1 cellular context compared by ENCODE assay signal in the genomic region with DNA sequence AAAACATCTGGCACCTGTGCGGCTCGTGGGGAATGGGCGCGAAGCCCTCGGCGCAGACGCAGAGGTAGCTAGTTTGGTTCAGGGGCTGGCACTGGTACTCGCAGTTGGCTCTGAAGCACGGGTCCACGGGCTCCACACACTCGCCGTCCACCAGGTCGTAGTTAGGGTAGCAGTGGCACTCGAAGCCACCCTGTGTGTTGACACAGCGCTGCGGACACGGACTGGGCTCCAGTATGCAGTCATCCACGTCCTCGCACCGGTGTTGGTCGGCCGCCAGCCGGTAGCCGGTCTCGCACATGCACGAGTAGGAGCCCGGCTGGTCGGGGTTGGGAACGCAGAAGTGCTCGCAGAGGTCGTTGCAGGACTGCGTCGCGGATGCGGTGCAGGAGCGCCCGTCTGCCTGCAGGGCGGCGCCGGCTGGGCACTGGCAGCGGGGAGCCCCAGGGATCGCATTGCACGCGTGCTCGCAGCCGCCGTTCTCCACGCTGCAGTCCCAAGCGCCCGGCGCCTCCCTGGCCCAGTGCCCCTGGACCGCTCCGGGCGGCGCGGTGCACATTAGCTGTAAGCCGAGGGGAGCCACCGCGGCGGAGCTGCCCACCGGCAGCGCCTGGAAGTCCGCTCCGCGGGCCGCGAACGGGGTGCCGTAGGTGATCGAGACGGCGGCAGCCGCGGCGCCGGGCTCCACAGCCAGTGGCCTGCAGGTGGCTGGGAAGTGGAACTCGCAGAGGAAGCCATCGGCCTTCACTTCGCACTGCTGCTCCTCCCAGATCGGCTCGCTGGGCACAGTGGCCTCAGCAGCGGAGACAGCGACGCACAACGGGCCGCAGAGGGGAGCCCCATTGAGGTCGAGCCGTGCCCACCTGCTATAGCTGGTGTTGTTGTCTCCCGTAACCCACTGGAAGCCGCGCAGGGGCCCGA.
TF ChIP-seq lines count a peak whose summit lies in the region.

No MANE protein-coding gene starts in this region.

TF ChIP-seq in GM12878, 131 proteins besides CTCF, POLR2A, EP300 and RAD21:
- TF ChIP-seq, protein P1, sequence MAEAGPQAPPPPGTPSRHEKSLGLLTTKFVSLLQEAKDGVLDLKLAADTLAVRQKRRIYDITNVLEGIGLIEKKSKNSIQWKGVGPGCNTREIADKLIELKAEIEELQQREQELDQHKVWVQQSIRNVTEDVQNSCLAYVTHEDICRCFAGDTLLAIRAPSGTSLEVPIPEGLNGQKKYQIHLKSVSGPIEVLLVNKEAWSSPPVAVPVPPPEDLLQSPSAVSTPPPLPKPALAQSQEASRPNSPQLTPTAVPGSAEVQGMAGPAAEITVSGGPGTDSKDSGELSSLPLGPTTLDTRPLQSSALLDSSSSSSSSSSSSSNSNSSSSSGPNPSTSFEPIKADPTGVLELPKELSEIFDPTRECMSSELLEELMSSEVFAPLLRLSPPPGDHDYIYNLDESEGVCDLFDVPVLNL (IDR thresholded peaks at IDR 0.05; ENCODE audit: low read depth, low read length), result no peak
- TF ChIP-seq, protein P2, sequence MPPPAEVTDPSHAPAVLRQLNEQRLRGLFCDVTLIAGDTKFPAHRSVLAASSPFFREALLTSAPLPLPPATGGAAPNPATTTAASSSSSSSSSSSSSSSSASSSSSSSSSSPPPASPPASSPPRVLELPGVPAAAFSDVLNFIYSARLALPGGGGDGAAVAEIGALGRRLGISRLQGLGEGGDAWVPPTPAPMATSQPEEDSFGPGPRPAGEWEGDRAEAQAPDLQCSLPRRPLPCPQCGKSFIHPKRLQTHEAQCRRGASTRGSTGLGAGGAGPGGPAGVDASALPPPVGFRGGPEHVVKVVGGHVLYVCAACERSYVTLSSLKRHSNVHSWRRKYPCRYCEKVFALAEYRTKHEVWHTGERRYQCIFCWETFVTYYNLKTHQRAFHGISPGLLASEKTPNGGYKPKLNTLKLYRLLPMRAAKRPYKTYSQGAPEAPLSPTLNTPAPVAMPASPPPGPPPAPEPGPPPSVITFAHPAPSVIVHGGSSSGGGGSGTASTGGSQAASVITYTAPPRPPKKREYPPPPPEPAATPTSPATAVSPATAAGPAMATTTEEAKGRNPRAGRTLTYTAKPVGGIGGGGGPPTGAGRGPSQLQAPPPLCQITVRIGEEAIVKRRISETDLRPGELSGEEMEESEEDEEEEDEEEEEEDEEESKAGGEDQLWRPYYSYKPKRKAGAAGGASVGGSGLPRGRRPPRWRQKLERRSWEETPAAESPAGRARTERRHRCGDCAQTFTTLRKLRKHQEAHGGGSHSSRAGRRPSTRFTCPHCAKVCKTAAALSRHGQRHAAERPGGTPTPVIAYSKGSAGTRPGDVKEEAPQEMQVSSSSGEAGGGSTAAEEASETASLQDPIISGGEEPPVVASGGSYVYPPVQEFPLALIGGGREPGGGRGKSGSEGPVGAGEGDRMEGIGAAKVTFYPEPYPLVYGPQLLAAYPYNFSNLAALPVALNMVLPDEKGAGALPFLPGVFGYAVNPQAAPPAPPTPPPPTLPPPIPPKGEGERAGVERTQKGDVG (CRISPR knock-in tag; IDR thresholded peaks at IDR 0.05), result no peak
- TF ChIP-seq, protein P3, sequence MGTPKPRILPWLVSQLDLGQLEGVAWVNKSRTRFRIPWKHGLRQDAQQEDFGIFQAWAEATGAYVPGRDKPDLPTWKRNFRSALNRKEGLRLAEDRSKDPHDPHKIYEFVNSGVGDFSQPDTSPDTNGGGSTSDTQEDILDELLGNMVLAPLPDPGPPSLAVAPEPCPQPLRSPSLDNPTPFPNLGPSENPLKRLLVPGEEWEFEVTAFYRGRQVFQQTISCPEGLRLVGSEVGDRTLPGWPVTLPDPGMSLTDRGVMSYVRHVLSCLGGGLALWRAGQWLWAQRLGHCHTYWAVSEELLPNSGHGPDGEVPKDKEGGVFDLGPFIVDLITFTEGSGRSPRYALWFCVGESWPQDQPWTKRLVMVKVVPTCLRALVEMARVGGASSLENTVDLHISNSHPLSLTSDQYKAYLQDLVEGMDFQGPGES (IDR thresholded peaks at IDR 0.05), result no peak
- TF ChIP-seq CBX5 (IDR thresholded peaks at IDR 0.05; ENCODE audit: low read depth), result no peak
- TF ChIP-seq ZBED1 (IDR thresholded peaks at IDR 0.05; ENCODE audit: borderline replicate concordance), result no peak
- no peak for TF ChIP-seq SIX5 (IDR thresholded peaks at IDR 0.05; ENCODE audit: low read depth, low read length, severe bottlenecking)
- TF ChIP-seq BCL11A (IDR thresholded peaks at IDR 0.05; ENCODE audit: low read depth, low read length), result no peak
- no peak for TF ChIP-seq NRF1 (conservative IDR thresholded peaks at IDR 0.05; ENCODE audit: low read depth, low read length)
- TF ChIP-seq RBBP5 (conservative IDR thresholded peaks at IDR 0.05), result no peak
- no peak for TF ChIP-seq MYC (IDR thresholded peaks at IDR 0.05; ENCODE audit: insufficient read depth, insufficient read length, insufficient replicate concordance, low read length, severe bottlenecking)
- no peak for TF ChIP-seq RB1 (IDR thresholded peaks at IDR 0.05; ENCODE audit: borderline replicate concordance)
- no peak for TF ChIP-seq MTA2 (IDR thresholded peaks at IDR 0.05; ENCODE audit: low read depth)
- TF ChIP-seq, protein P4, sequence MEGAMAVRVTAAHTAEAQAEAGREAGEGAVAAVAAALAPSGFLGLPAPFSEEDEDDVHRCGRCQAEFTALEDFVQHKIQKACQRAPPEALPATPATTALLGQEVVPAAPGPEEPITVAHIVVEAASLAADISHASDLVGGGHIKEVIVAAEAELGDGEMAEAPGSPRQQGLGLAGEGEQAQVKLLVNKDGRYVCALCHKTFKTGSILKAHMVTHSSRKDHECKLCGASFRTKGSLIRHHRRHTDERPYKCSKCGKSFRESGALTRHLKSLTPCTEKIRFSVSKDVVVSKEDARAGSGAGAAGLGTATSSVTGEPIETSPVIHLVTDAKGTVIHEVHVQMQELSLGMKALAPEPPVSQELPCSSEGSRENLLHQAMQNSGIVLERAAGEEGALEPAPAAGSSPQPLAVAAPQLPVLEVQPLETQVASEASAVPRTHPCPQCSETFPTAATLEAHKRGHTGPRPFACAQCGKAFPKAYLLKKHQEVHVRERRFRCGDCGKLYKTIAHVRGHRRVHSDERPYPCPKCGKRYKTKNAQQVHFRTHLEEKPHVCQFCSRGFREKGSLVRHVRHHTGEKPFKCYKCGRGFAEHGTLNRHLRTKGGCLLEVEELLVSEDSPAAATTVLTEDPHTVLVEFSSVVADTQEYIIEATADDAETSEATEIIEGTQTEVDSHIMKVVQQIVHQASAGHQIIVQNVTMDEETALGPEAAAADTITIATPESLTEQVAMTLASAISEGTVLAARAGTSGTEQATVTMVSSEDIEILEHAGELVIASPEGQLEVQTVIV (IDR thresholded peaks at IDR 0.05; ENCODE audit: borderline replicate concordance, partially characterized antibody), result no peak
- TF ChIP-seq SMAD1 (IDR thresholded peaks at IDR 0.05; ENCODE audit: low read depth, partially characterized antibody), result no peak
- TF ChIP-seq YBX1 (IDR thresholded peaks at IDR 0.05), result no peak
- no peak for TF ChIP-seq TCF3 (IDR thresholded peaks at IDR 0.05; ENCODE audit: borderline replicate concordance, insufficient read depth, low read depth, low read length)
- no peak for TF ChIP-seq STAT3 (IDR thresholded peaks at IDR 0.05; ENCODE audit: low read depth, low read length)
- TF ChIP-seq, protein P5, sequence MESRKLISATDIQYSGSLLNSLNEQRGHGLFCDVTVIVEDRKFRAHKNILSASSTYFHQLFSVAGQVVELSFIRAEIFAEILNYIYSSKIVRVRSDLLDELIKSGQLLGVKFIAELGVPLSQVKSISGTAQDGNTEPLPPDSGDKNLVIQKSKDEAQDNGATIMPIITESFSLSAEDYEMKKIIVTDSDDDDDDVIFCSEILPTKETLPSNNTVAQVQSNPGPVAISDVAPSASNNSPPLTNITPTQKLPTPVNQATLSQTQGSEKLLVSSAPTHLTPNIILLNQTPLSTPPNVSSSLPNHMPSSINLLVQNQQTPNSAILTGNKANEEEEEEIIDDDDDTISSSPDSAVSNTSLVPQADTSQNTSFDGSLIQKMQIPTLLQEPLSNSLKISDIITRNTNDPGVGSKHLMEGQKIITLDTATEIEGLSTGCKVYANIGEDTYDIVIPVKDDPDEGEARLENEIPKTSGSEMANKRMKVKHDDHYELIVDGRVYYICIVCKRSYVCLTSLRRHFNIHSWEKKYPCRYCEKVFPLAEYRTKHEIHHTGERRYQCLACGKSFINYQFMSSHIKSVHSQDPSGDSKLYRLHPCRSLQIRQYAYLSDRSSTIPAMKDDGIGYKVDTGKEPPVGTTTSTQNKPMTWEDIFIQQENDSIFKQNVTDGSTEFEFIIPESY (IDR thresholded peaks at IDR 0.05), result no peak
- TF ChIP-seq TBL1XR1 (IDR thresholded peaks at IDR 0.05; ENCODE audit: low read depth, low read length), result no peak
- no peak for TF ChIP-seq PAX5 (IDR thresholded peaks at IDR 0.05; ENCODE audit: borderline replicate concordance, low read depth, low read length)
